1 cellular context compared by ENCODE assay signal in the genomic region with DNA sequence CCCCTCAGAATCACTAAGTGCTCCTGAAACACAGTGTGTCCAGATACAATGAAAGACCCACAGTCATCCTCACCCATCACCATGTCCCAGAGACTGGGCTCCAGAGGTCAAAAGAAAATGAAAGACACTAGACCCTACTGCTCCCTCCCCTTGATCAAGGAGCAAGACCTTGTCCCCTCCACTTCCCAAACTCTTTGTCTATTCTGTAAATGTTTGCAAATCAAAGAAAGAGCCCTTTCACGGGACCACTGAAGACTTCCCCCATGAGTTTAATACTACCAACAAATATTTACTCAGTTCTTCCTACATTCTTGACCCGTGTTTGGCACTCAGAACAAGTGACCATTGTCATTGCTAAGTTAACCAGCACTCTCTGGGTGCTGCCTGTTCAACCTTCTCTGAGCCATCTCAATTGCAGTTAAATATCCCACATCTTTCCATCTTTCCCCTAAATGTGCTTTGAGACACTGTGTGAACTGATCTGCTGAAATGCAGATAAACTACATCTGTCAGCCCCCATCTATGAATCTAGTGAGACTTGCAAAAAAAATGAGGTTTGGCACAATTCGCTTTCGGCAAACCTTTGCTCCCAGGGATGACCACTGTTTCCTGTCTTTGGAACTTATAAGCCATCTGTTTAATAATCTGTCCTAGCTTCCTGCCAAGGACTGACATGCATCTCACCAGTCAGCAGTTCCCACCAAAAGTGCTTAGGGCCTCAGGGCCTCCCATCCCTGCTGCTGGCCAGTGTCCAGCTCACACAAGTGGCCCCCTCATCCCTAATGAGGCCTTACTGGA.
A peak's percentile ranks its signal among the peaks of the same experiment; 100 is the strongest.
TF ChIP-seq lines count a peak whose summit lies in the region.

No MANE protein-coding gene starts in this region.

TF ChIP-seq in HepG2, 621 proteins besides CTCF, POLR2A, EP300 and RAD21 (continued from another document and continues in another):
- TF ChIP-seq, protein P1, sequence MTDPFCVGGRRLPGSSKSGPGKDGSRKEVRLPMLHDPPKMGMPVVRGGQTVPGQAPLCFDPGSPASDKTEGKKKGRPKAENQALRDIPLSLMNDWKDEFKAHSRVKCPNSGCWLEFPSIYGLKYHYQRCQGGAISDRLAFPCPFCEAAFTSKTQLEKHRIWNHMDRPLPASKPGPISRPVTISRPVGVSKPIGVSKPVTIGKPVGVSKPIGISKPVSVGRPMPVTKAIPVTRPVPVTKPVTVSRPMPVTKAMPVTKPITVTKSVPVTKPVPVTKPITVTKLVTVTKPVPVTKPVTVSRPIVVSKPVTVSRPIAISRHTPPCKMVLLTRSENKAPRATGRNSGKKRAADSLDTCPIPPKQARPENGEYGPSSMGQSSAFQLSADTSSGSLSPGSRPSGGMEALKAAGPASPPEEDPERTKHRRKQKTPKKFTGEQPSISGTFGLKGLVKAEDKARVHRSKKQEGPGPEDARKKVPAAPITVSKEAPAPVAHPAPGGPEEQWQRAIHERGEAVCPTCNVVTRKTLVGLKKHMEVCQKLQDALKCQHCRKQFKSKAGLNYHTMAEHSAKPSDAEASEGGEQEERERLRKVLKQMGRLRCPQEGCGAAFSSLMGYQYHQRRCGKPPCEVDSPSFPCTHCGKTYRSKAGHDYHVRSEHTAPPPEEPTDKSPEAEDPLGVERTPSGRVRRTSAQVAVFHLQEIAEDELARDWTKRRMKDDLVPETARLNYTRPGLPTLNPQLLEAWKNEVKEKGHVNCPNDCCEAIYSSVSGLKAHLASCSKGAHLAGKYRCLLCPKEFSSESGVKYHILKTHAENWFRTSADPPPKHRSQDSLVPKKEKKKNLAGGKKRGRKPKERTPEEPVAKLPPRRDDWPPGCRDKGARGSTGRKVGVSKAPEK (CRISPR knock-in tag; IDR thresholded peaks at IDR 0.05; ENCODE audit: borderline replicate concordance): no peak
- no peak for TF ChIP-seq ZNF10 (CRISPR knock-in tag; IDR thresholded peaks at IDR 0.05; ENCODE audit: borderline replicate concordance, low read depth)
- TF ChIP-seq MATR3 (CRISPR knock-in tag; IDR thresholded peaks at IDR 0.05): no peak
- TF ChIP-seq NFE2 (CRISPR knock-in tag; IDR thresholded peaks at IDR 0.05): no peak
- TF ChIP-seq ELF1 (CRISPR knock-in tag; IDR thresholded peaks at IDR 0.05): no peak
- TF ChIP-seq, protein P2, sequence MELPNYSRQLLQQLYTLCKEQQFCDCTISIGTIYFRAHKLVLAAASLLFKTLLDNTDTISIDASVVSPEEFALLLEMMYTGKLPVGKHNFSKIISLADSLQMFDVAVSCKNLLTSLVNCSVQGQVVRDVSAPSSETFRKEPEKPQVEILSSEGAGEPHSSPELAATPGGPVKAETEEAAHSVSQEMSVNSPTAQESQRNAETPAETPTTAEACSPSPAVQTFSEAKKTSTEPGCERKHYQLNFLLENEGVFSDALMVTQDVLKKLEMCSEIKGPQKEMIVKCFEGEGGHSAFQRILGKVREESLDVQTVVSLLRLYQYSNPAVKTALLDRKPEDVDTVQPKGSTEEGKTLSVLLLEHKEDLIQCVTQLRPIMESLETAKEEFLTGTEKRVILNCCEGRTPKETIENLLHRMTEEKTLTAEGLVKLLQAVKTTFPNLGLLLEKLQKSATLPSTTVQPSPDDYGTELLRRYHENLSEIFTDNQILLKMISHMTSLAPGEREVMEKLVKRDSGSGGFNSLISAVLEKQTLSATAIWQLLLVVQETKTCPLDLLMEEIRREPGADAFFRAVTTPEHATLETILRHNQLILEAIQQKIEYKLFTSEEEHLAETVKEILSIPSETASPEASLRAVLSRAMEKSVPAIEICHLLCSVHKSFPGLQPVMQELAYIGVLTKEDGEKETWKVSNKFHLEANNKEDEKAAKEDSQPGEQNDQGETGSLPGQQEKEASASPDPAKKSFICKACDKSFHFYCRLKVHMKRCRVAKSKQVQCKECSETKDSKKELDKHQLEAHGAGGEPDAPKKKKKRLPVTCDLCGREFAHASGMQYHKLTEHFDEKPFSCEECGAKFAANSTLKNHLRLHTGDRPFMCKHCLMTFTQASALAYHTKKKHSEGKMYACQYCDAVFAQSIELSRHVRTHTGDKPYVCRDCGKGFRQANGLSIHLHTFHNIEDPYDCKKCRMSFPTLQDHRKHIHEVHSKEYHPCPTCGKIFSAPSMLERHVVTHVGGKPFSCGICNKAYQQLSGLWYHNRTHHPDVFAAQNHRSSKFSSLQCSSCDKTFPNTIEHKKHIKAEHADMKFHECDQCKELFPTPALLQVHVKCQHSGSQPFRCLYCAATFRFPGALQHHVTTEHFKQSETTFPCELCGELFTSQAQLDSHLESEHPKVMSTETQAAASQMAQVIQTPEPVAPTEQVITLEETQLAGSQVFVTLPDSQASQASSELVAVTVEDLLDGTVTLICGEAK (IDR thresholded peaks at IDR 0.05): no peak
- TF ChIP-seq, protein P2 (CRISPR knock-in tag; IDR thresholded peaks at IDR 0.05): no peak
- 0 out of 2 replicates have a peak, but pooled peaks have one; percentile 20 for TF ChIP-seq ZNF275 (CRISPR knock-in tag; IDR thresholded peaks at IDR 0.05; ENCODE audit: borderline replicate concordance)
- no peak for TF ChIP-seq ZHX2 (IDR thresholded peaks at IDR 0.05; ENCODE audit: low read depth)
- TF ChIP-seq ZHX2 (CRISPR knock-in tag; IDR thresholded peaks at IDR 0.05; ENCODE audit: borderline replicate concordance): no peak; the same call in 1 of the 2 replicates
- no peak for TF ChIP-seq DR1 (CRISPR knock-in tag; IDR thresholded peaks at IDR 0.05)
- TF ChIP-seq FOSL2 (CRISPR knock-in tag; IDR thresholded peaks at IDR 0.05): peak; percentile 67
- TF ChIP-seq CREM (IDR thresholded peaks at IDR 0.05): peak; percentile 91
- no peak for TF ChIP-seq CREM (CRISPR knock-in tag; IDR thresholded peaks at IDR 0.05)
- TF ChIP-seq, protein P3, sequence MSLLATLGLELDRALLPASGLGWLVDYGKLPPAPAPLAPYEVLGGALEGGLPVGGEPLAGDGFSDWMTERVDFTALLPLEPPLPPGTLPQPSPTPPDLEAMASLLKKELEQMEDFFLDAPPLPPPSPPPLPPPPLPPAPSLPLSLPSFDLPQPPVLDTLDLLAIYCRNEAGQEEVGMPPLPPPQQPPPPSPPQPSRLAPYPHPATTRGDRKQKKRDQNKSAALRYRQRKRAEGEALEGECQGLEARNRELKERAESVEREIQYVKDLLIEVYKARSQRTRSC (CRISPR knock-in tag; IDR thresholded peaks at IDR 0.05; ENCODE audit: low read depth): no peak
- TF ChIP-seq FOXM1 (CRISPR knock-in tag; IDR thresholded peaks at IDR 0.05): no peak
- TF ChIP-seq ARNT (IDR thresholded peaks at IDR 0.05): no peak
- TF ChIP-seq, protein P4, sequence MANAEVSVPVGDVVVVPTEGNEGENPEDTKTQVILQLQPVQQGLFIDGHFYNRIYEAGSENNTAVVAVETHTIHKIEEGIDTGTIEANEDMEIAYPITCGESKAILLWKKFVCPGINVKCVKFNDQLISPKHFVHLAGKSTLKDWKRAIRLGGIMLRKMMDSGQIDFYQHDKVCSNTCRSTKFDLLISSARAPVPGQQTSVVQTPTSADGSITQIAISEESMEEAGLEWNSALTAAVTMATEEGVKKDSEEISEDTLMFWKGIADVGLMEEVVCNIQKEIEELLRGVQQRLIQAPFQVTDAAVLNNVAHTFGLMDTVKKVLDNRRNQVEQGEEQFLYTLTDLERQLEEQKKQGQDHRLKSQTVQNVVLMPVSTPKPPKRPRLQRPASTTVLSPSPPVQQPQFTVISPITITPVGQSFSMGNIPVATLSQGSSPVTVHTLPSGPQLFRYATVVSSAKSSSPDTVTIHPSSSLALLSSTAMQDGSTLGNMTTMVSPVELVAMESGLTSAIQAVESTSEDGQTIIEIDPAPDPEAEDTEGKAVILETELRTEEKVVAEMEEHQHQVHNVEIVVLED (CRISPR knock-in tag; IDR thresholded peaks at IDR 0.05; ENCODE audit: borderline replicate concordance): peak; percentile 35; the same call in 1 of the 2 replicates
- peak; percentile 55; the same call in 1 of the 2 replicates for TF ChIP-seq NR2C2 (CRISPR knock-in tag; IDR thresholded peaks at IDR 0.05; ENCODE audit: borderline replicate concordance)
- peak; percentile 73; the same call in 1 of the 2 replicates for TF ChIP-seq ZBTB4 (CRISPR knock-in tag; IDR thresholded peaks at IDR 0.05; ENCODE audit: borderline replicate concordance)
- peak; percentile 63; the same call in 1 of the 2 replicates for TF ChIP-seq ZNF703 (CRISPR knock-in tag; IDR thresholded peaks at IDR 0.05; ENCODE audit: borderline replicate concordance)
- TF ChIP-seq KAT7 (CRISPR knock-in tag; IDR thresholded peaks at IDR 0.05; ENCODE audit: borderline replicate concordance): peak; percentile 20; the same call in 1 of the 2 replicates
